ENCODE assay signal across 13 cellular contexts in genomic region chr11:71977090-71977489, GRCh38.
"Had no signal": no experiment of that assay in that cellular context is flagged by ENCODE, and none has a peak within 500 bp of the region (broad histone marks: within the 10 kb centered on the region; RNA-seq: fewer than 3 reads in every experiment).

No MANE protein-coding gene starts in this region.

- H3K36me3 ChIP-seq: brain microvascular endothelial cell had no signal

- H3K27me3 ChIP-seq: brain microvascular endothelial cell had no signal

- H3K4me3 Mint-ChIP-seq: activated CD4-positive, alpha-beta memory T cell treated with anti-CD3 and anti-CD28 coated beads for 36 hours; activated CD4-positive, alpha-beta T cell treated with anti-CD3 and anti-CD28 coated beads, Interleukin-2, amount 10 ng/mL, durations not matched to agents 7 days and 5 days; activated naive CD4-positive, alpha-beta T cell treated with anti-CD3 and anti-CD28 coated beads, Interleukin-2, amount 10 ng/mL, durations not matched to agents 7 days and 5 days; activated naive CD8-positive, alpha-beta T cell treated with anti-CD3 and anti-CD28 coated beads for 36 hours; activated T-cell treated with anti-CD3 and anti-CD28 coated beads, Interleukin-2, amount 50 U/mL, for 72 hours; T-cell had no signal

- H3K27me3 Mint-ChIP-seq: activated CD4-positive, alpha-beta memory T cell treated with anti-CD3 and anti-CD28 coated beads for 36 hours; activated CD4-positive, alpha-beta T cell treated with anti-CD3 and anti-CD28 coated beads, Interleukin-2, amount 10 ng/mL, durations not matched to agents 7 days and 5 days; activated naive CD4-positive, alpha-beta T cell treated with anti-CD3 and anti-CD28 coated beads, Interleukin-2, amount 10 ng/mL, durations not matched to agents 7 days and 5 days; activated naive CD8-positive, alpha-beta T cell treated with anti-CD3 and anti-CD28 coated beads for 36 hours; T-cell had no signal

- H3K4me1 Mint-ChIP-seq: activated CD4-positive, alpha-beta T cell treated with anti-CD3 and anti-CD28 coated beads, Interleukin-2, amount 10 ng/mL, durations not matched to agents 7 days and 5 days; activated naive CD4-positive, alpha-beta T cell treated with anti-CD3 and anti-CD28 coated beads, Interleukin-2, amount 10 ng/mL, durations not matched to agents 7 days and 5 days had no signal

- H3K9me3 Mint-ChIP-seq: activated CD4-positive, alpha-beta memory T cell treated with anti-CD3 and anti-CD28 coated beads for 36 hours; activated CD4-positive, alpha-beta T cell treated with anti-CD3 and anti-CD28 coated beads, Interleukin-2, amount 10 ng/mL, durations not matched to agents 7 days and 5 days; activated naive CD4-positive, alpha-beta T cell treated with anti-CD3 and anti-CD28 coated beads, Interleukin-2, amount 10 ng/mL, durations not matched to agents 7 days and 5 days; activated naive CD8-positive, alpha-beta T cell treated with anti-CD3 and anti-CD28 coated beads for 36 hours; activated T-cell treated with anti-CD3 and anti-CD28 coated beads, Interleukin-2, amount 50 U/mL, for 72 hours; activated T-helper 2 cell treated with anti-CD3 and anti-CD28 coated beads, Interferon-gamma antibody, Interleukin-2, Interleukin-4, amounts not matched to agents 10 μg/mL and 5 μg/mL and 100 μg/mL, durations not matched to agents 14 hours and 24 hours and 36 hours; T-cell had no signal

- H3K4me3 ChIP-seq: K562, SK-N-MC had no signal

- H3K27ac Mint-ChIP-seq: activated CD4-positive, alpha-beta memory T cell treated with anti-CD3 and anti-CD28 coated beads for 36 hours; activated CD4-positive, alpha-beta T cell treated with anti-CD3 and anti-CD28 coated beads, Interleukin-2, amount 10 ng/mL, durations not matched to agents 7 days and 5 days; activated naive CD4-positive, alpha-beta T cell treated with anti-CD3 and anti-CD28 coated beads, Interleukin-2, amount 10 ng/mL, durations not matched to agents 7 days and 5 days; activated naive CD8-positive, alpha-beta T cell treated with anti-CD3 and anti-CD28 coated beads for 36 hours; activated T-helper 2 cell treated with anti-CD3 and anti-CD28 coated beads, Interferon-gamma antibody, Interleukin-2, Interleukin-4, amounts not matched to agents 10 μg/mL and 5 μg/mL and 100 μg/mL, durations not matched to agents 14 hours and 24 hours and 36 hours had no signal

- DNase-seq: NCI-H1417 treated with DMSO at 0.1 percent for 48 hours, NCI-H2029 treated with DMSO at 0.1 percent for 48 hours, T1000 had no signal

- H3K27ac ChIP-seq: brain microvascular endothelial cell, SK-N-MC had no signal
